ENCODE assay signal across 23 cellular contexts in genomic region chr6:39642300-39642699, GRCh38.
DNase-seq lines count a peak whose midpoint lies in the region; ATAC-seq, FAIRE-seq and TF ChIP-seq lines count a peak whose summit lies in the region.
"Had no signal": no experiment of that assay in that cellular context is flagged by ENCODE, and none has a peak within 500 bp of the region (broad histone marks: within the 10 kb centered on the region; RNA-seq: fewer than 3 reads in every experiment).

No MANE protein-coding gene starts in this region.

- H3K4me1 ChIP-seq in HepG2 (ENCODE audit: insufficient read depth, low read length) (no peaks in the 10 kb centered on the region), left lung (no peaks in the 10 kb centered on the region)
- H3K4me1 ChIP-seq: heart left ventricle had no signal

- no peak for TF ChIP-seq RAD21 in HepG2 (CRISPR knock-in tag; IDR thresholded peaks at IDR 0.05)

- H3K4me3 ChIP-seq in choroid plexus epithelial cell (ENCODE audit: low read depth, low read length): no peak overlapping the region
- no peak overlapping the region for H3K4me3 ChIP-seq in HepG2 (replicated peaks in 1 of 3; ENCODE audit: insufficient read depth in 1 of 3, low read depth in 2 of 3, low read length in 3 of 3)
- no peak overlapping the region for H3K4me3 ChIP-seq in left lung
- H3K4me3 ChIP-seq: heart left ventricle, skin epidermis had no signal

- POLR2A ChIA-PET in HepG2 (lab: Yijun Ruan, JAX): no interaction called here
- POLR2A ChIA-PET in HEK293T (lab: Yijun Ruan, JAX): no interaction called here

- ATAC-seq in HepG2 (no peak), HG03196 (IDR thresholded peaks at IDR 0.05; ENCODE audit: unreplicated experiment) (no peak), left lung (no peak)
- ATAC-seq: esophagus mucosa; heart left ventricle; natural killer cell treated with Interleukin-12 subunit alpha and Interleukin-12 subunit beta and Interleukin-15 and Interleukin-18, amount 100 ng/mL, for 72 hours had no signal

- H3K79me2 ChIP-seq in HepG2 (ENCODE audit: insufficient read depth, low read length): no peaks in the 10 kb centered on the region

- no peaks in the 10 kb centered on the region for H4K20me1 ChIP-seq in HepG2 (ENCODE audit: insufficient read depth, low read length)

- no TSS peak for BruUV-seq in HepG2 (replicated peaks; lab: Mats Ljungman, UMichigan)

- H3K9ac ChIP-seq in HepG2 (ENCODE audit: insufficient read depth, low read depth, low read length): no peak overlapping the region

- H2AFZ ChIP-seq in HepG2 (ENCODE audit: low read length): no peak overlapping the region

- H3K9me3 ChIP-seq in HepG2 (ENCODE audit: low read length): no peaks in the 10 kb centered on the region
- H3K9me3 ChIP-seq in left lung: no peaks in the 10 kb centered on the region
- H3K9me3 ChIP-seq: heart left ventricle had no signal

- CTCF ChIA-PET in HepG2 (lab: Yijun Ruan, JAX; ENCODE audit: low intra/inter-chr PET ratio, low total read pairs) (no interaction called here), HEK293T (lab: Yijun Ruan, JAX) (interaction anchor here (1.0 kb wide), 1 partner anchor 170 kb away, joined by 3 read pairs; no protein-coding TSS in a partner anchor)

- intact Hi-C loops in HepG2 (cut with micrococcal nuclease; ENCODE audit: unreplicated experiment) (no loop called here), left lung (cut with DNase I) (no loop called here)

- no peaks in the 10 kb centered on the region for H3K36me3 ChIP-seq in HepG2 (replicated peaks in 1 of 2; ENCODE audit: control insufficient read depth in 1 of 2, insufficient read depth in 2 of 2, low read length in 2 of 2)
- no peaks in the 10 kb centered on the region for H3K36me3 ChIP-seq in left lung
- H3K36me3 ChIP-seq: heart left ventricle had no signal

- DNase-seq in M059J (ENCODE audit: low read depth): peak; percentile 4
- DNase-seq in choroid plexus epithelial cell (ENCODE audit: low read depth): peak; percentile 8
- no peak for DNase-seq in HepG2 (ENCODE audit: low spot score)
- DNase-seq in left lung: no peak
- DNase-seq in DMS114 treated with DMSO at 0.1 percent for 48 hours (lab: John Stamatoyannopoulos, UW; ENCODE audit: unreplicated experiment): no peak
- no peak for DNase-seq in HEK293T (ENCODE audit: extremely low spot score)
- DNase-seq: ACHN; activated CD4-positive, alpha-beta T cell treated with anti-CD3 and anti-CD28 coated beads, Interleukin-2, amount 10 ng/mL, durations not matched to agents 24 days and 14 days; aorta; CD4-positive, alpha-beta memory T cell; foreskin fibroblast; heart left ventricle; NCI-H1417 treated with DMSO at 0.1 percent for 48 hours; NCI-H2081; NCI-H526; Right ventricle myocardium superior; stimulated activated naive CD4-positive, alpha-beta T cell had no signal

- in situ Hi-C loops in HepG2 (cut with HindIII; ENCODE audit: extremely low pct_ligation_motif_present, low pct_unique_long_range_greater_than_20kb): no loop called here

- 0 out of 3 replicates have a peak, but pooled peaks have one; percentile 26 for TF ChIP-seq CTCF in GM12872 (IDR thresholded peaks at IDR 0.05; ENCODE audit: insufficient read depth, low read depth, low read length)
- TF ChIP-seq CTCF in choroid plexus epithelial cell (conservative IDR thresholded peaks at IDR 0.05; ENCODE audit: low read depth, low read length): peak; percentile 8
- 0 out of 2 replicates have a peak, but pooled peaks have one; percentile 6 for TF ChIP-seq CTCF in HepG2 (CRISPR knock-in tag; IDR thresholded peaks at IDR 0.05)
- no peak for TF ChIP-seq CTCF in left lung (IDR thresholded peaks at IDR 0.05)

- H3K27ac ChIP-seq in HepG2 (ENCODE audit: extremely low read length, insufficient read depth, low read length) (no peak overlapping the region), left lung (no peak overlapping the region)
- H3K27ac ChIP-seq: heart left ventricle, skin epidermis had no signal

- H3K27me3 ChIP-seq in HepG2 (ENCODE audit: control insufficient read depth in 1 of 2, insufficient read depth in 2 of 2, low read length in 2 of 2): no peaks in the 10 kb centered on the region
- H3K27me3 ChIP-seq in left lung: no peaks in the 10 kb centered on the region
- H3K27me3 ChIP-seq: heart left ventricle had no signal

- no peak for TF ChIP-seq POLR2A in HepG2 (IDR thresholded peaks at IDR 0.05; ENCODE audit: insufficient read depth in 1 of 2, low read depth in 2 of 2, low read length in 2 of 2)

- TF ChIP-seq EP300 in HepG2 (IDR thresholded peaks at IDR 0.05; ENCODE audit: low read depth in 2 of 2, low read length in 2 of 2) (no peak), HepG2 (CRISPR knock-in tag; IDR thresholded peaks at IDR 0.05; ENCODE audit: borderline replicate concordance) (no peak)

- no peak overlapping the region for H3K4me2 ChIP-seq in HepG2 (ENCODE audit: low read depth, low read length)

- 5% methylated on average over 3 of the region's 3 CpGs for WGBS in HepG2 (ENCODE audit: low lambda C conversion rate)

- FAIRE-seq in HepG2 (lab: Jason Lieb, UNC): no peak
- FAIRE-seq: D721Med had no signal

TF ChIP-seq in HepG2, 621 proteins besides CTCF, POLR2A, EP300 and RAD21 (continues in another document):
- no peak for TF ChIP-seq ZNF414 (CRISPR knock-in tag; IDR thresholded peaks at IDR 0.05)
- no peak for TF ChIP-seq FOXP1 (IDR thresholded peaks at IDR 0.05)
- no peak for TF ChIP-seq FOXP1 (CRISPR knock-in tag; IDR thresholded peaks at IDR 0.05)
- no peak for TF ChIP-seq ZBTB39 (CRISPR knock-in tag; IDR thresholded peaks at IDR 0.05)
- no peak for TF ChIP-seq AGO1 (IDR thresholded peaks at IDR 0.05; ENCODE audit: low read depth, low read length, poor library complexity, severe bottlenecking)
- TF ChIP-seq GTF3A (CRISPR knock-in tag; conservative IDR thresholded peaks at IDR 0.05): no peak
- TF ChIP-seq ZSCAN22 (CRISPR knock-in tag; IDR thresholded peaks at IDR 0.05): no peak

TF ChIP-seq in HEK293T, 16 proteins besides CTCF, POLR2A, EP300 and RAD21:
- no peak for TF ChIP-seq FOXM1 (IDR thresholded peaks at IDR 0.05; ENCODE audit: borderline replicate concordance)
- no peak for TF ChIP-seq SUZ12 (IDR thresholded peaks at IDR 0.05)
- TF ChIP-seq FOXA1 (IDR thresholded peaks at IDR 0.05): no peak
- no peak for TF ChIP-seq ELF4 (IDR thresholded peaks at IDR 0.05)
- TF ChIP-seq SP1 (IDR thresholded peaks at IDR 0.05): no peak
- TF ChIP-seq ZNF384 (IDR thresholded peaks at IDR 0.05): no peak
- TF ChIP-seq CTBP1 (IDR thresholded peaks at IDR 0.05; ENCODE audit: borderline replicate concordance): no peak
- no peak for TF ChIP-seq PKNOX1 (IDR thresholded peaks at IDR 0.05)
- TF ChIP-seq L3MBTL2 (conservative IDR thresholded peaks at IDR 0.05): no peak
TF ChIP-seq in HEK293T: peak in this region for 0.

Comparison
In these comparisons a context has a peak if more than half of its experiments do, and no peak if none do; other contexts are left out.
1. CTCF ChIP-seq: peak in GM12872 (single experiment), choroid plexus epithelial cell (single experiment) and HepG2 (single experiment); none in left lung (0 of 2).
2. DNase-seq: peak in M059J (single experiment) and choroid plexus epithelial cell (single experiment); none in HepG2 (single experiment), left lung (0 of 2), DMS114 treated with DMSO at 0.1 percent for 48 hours (single experiment) and HEK293T (single experiment).